In genomic region chr2:131402320-131403049, GRCh38 we compare ENCODE assay signal across 29 cellular contexts. TPM values are rescaled to one million over a fixed set of nuclear protein-coding genes. Genes with fewer than 3 reads are reported as not detected.
"Had no signal": no experiment of that assay in that cellular context is flagged by ENCODE, and none has a peak within 500 bp of the region (broad histone marks: within the 10 kb centered on the region; RNA-seq: fewer than 3 reads in every experiment).

No MANE protein-coding gene starts in this region.

- H2AFZ ChIP-seq: hepatocyte, parathyroid adenoma had no signal

- H3K79me2 ChIP-seq: hepatocyte, parathyroid adenoma had no signal

- H3K4me1 ChIP-seq: foreskin keratinocyte, gastroesophageal sphincter, heart left ventricle, parathyroid adenoma, thyroid gland had no signal

- H3K4me3 ChIP-seq: dorsolateral prefrontal cortex, gastroesophageal sphincter, heart left ventricle, hepatocyte, mucosa of descending colon, smooth muscle cell, thyroid gland had no signal

- H3K27me3 ChIP-seq: hepatocyte, thyroid gland had no signal

- H3K9ac ChIP-seq: parathyroid adenoma had no signal

- H3K9me3 ChIP-seq: gastroesophageal sphincter, heart left ventricle, mucosa of descending colon, neutrophil, thyroid gland had no signal

- H3K27ac ChIP-seq: dorsolateral prefrontal cortex, epithelial cell of prostate, foreskin keratinocyte, gastroesophageal sphincter, heart left ventricle, hepatocyte, neutrophil, parathyroid adenoma, thyroid gland had no signal

- H3K36me3 ChIP-seq: gastroesophageal sphincter, heart left ventricle, neutrophil, thyroid gland had no signal

- H3K4me2 ChIP-seq: hepatocyte, smooth muscle cell had no signal

- ATAC-seq: esophagus mucosa; foreskin keratinocyte; gastroesophageal sphincter; heart left ventricle; left lobe of liver; mucosa of descending colon; natural killer cell treated with Interleukin-12 subunit alpha and Interleukin-12 subunit beta and Interleukin-15 and Interleukin-18, amount 100 ng/mL, for 72 hours; sciatic nerve; stimulated activated naive CD8-positive, alpha-beta T cell treated with anti-CD3 and anti-CD28 coated beads, Interleukin-15, amount 100 ng/mL, for 72 hours had no signal

- DNase-seq: dorsolateral prefrontal cortex; effector CD4-positive, alpha-beta T cell; foreskin keratinocyte; heart left ventricle; kidney; mesenchymal stem cell; mucosa of descending colon; naive B cell; stimulated activated CD4-positive, alpha-beta T cell treated with anti-CD3 and anti-CD28 coated beads, Interleukin-12 subunit alpha, Interleukin-12 subunit beta, amount 100 ng/mL, for 4 hours; stimulated activated CD4-positive, alpha-beta T cell treated with anti-CD3 and anti-CD28 coated beads, Interleukin-1b, Interleukin-23, amount 100 ng/mL, for 48 hours; stimulated activated CD4-positive, alpha-beta T cell treated with anti-CD3 and anti-CD28 coated beads, Interleukin-4, amount 100 ng/mL, for 1 hour; stimulated activated CD8-positive, alpha-beta memory T cell treated with anti-CD3 and anti-CD28 coated beads, Interleukin-4, amount 100 ng/mL, for 48 hours; stimulated activated naive CD4-positive, alpha-beta T cell; stimulated activated naive CD8-positive, alpha-beta T cell treated with anti-CD3 and anti-CD28 coated beads, Interleukin-15, amount 100 ng/mL, for 72 hours; thyroid gland had no signal

RNA-seq across cellular contexts. Expression of gene RAB6D, which starts 38.5 kb away (rescaled TPM):
- total RNA-seq: esophagus mucosa; gastroesophageal sphincter; left lobe of liver; liver; lung microvascular endothelial cell; mesothelial cell of epicardium; natural killer cell treated with Interleukin-12 subunit alpha and Interleukin-12 subunit beta and Interleukin-15 and Interleukin-18, amount 100 ng/mL, for 72 hours; sciatic nerve; smooth muscle cell; subcutaneous adipose tissue; thyroid gland had no signal
- polyA plus RNA-seq: heart left ventricle had no signal
